ENCODE assay signal across 10 cellular contexts in the genomic region with DNA sequence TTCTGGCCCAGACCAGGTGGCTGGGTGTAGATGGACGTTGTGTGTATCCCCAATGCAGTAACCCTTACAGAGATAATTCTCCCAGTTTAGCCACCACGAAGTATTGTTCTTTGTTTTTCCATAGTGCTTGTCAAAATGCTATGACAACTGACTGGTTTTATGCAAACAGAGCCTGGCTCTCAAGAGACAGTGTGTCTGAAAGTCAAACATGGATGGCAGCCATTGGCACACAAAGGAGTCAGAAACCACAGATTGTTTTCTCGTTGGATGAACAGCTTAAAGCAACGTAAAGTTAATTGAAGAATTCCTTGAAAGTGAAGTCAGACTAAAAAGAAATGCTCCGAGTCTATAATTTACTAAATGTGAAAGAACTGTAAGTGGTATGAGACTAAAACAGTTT.
DNase-seq lines count a peak whose midpoint lies in the region; ATAC-seq and TF ChIP-seq lines count a peak whose summit lies in the region.
"Had no signal": no experiment of that assay in that cellular context is flagged by ENCODE, and none has a peak within 500 bp of the region (broad histone marks: within the 10 kb centered on the region; RNA-seq: fewer than 3 reads in every experiment).

No MANE protein-coding gene starts in this region.

- H3K27ac ChIP-seq in BLaER1: no peak overlapping the region
- H3K27ac ChIP-seq in HEK293 (ENCODE audit: extremely low read depth, low read depth, low read length): no peak overlapping the region
- H3K27ac ChIP-seq in Karpas-422 (ENCODE audit: low read length): no peak overlapping the region

- peak overlapping the region; percentile 8; the same call in 1 of the 2 replicates for H3K4me2 ChIP-seq in BLaER1
- no peak overlapping the region for H3K4me2 ChIP-seq in Karpas-422 (ENCODE audit: low read depth, low read length, poor library complexity, severe bottlenecking)

- H3K27me3 ChIP-seq in BLaER1 (no peaks in the 10 kb centered on the region), Karpas-422 (ENCODE audit: low read length) (no peaks in the 10 kb centered on the region)

- TF ChIP-seq CTCF in HEK293 (tag by site-specific recombination; IDR thresholded peaks at IDR 0.05): no peak

- intact Hi-C loops in cardiac septum (cut with DNase I) (no loop called here), left cardiac atrium (cut with DNase I) (no loop called here)

- H4K20me1 ChIP-seq in BLaER1 (no peaks in the 10 kb centered on the region), Karpas-422 (ENCODE audit: insufficient read depth, low read depth, low read length) (0 out of 2 replicates have a peak, but pooled peaks cover 4% of the 10 kb centered on the region)

- POLR2A ChIA-PET in HEK293 (lab: Yijun Ruan, JAX): no interaction called here

- no peak for ATAC-seq in left cardiac atrium

- H3K9me3 ChIP-seq in BLaER1: no peaks in the 10 kb centered on the region
- no peaks in the 10 kb centered on the region for H3K9me3 ChIP-seq in HEK293 (ENCODE audit: control insufficient read depth, insufficient read depth, low read depth, low read length)
- no peaks in the 10 kb centered on the region for H3K9me3 ChIP-seq in Karpas-422 (ENCODE audit: low read length)

- DNase-seq in SHP77 (lab: John Stamatoyannopoulos, UW) (peak; percentile 60 to 77), iris pigment epithelial cell (ENCODE audit: low read depth) (peak; percentile 29), Karpas-422 (no peak), cardiac septum (ENCODE audit: low spot score) (no peak), left cardiac atrium (no peak)
- DNase-seq in activated T-cell treated with anti-CD3 and anti-CD28 coated beads, Interleukin-2, amount 50 U/mL, for 48 hours: no peak
- DNase-seq: anterior cingulate cortex, NCI-H2171 had no signal

- CTCF ChIA-PET in HEK293 (lab: Yijun Ruan, JAX): no interaction called here

- H3K36me3 ChIP-seq in BLaER1: no peaks in the 10 kb centered on the region
- no peaks in the 10 kb centered on the region for H3K36me3 ChIP-seq in HEK293 (ENCODE audit: control insufficient read depth in 2 of 2, insufficient read depth in 1 of 2, low read length in 2 of 2)
- no peaks in the 10 kb centered on the region for H3K36me3 ChIP-seq in Karpas-422 (ENCODE audit: insufficient read depth, low read length)

- H3K4me3 ChIP-seq in BLaER1: no peak overlapping the region
- no peak overlapping the region for H3K4me3 ChIP-seq in HEK293 (ENCODE audit: low read depth, low read length)
- H3K4me3 ChIP-seq in Karpas-422 (ENCODE audit: low read length): no peak overlapping the region

- no peaks in the 10 kb centered on the region; the same call in 1 of the 2 replicates for H3K79me2 ChIP-seq in Karpas-422 (ENCODE audit: low read length)

- H3K4me1 ChIP-seq in BLaER1 (peaks cover 22% of the 10 kb centered on the region), HEK293 (ENCODE audit: control insufficient read depth, insufficient read depth, low read length) (no peaks in the 10 kb centered on the region; the same call in 1 of the 2 replicates), Karpas-422 (ENCODE audit: low read length) (0 out of 2 replicates have a peak, but pooled peaks cover 3% of the 10 kb centered on the region)

- no peaks in the 10 kb centered on the region for H3K9me2 ChIP-seq in Karpas-422 (replicated peaks; ENCODE audit: insufficient read depth, low read length)

- no peak overlapping the region for H2AFZ ChIP-seq in Karpas-422 (ENCODE audit: low read length)

- H3K9ac ChIP-seq in BLaER1 (no peak overlapping the region), Karpas-422 (ENCODE audit: low read length) (no peak overlapping the region)

TF ChIP-seq in HEK293, 187 proteins besides CTCF, POLR2A, EP300 and RAD21:
- TF ChIP-seq ZNF221 (tag by site-specific recombination; IDR thresholded peaks at IDR 0.05; ENCODE audit: borderline replicate concordance) (no peak), ZNF223 (tag by site-specific recombination; IDR thresholded peaks at IDR 0.05) (no peak), ZFP69B (tag by site-specific recombination; IDR thresholded peaks at IDR 0.05) (no peak), YY2 (tag by site-specific recombination; IDR thresholded peaks at IDR 0.05) (no peak), SP3 (tag by site-specific recombination; IDR thresholded peaks at IDR 0.05) (no peak), ZNF211 (tag by site-specific recombination; IDR thresholded peaks at IDR 0.05; ENCODE audit: low read depth) (no peak), ZNF843 (tag by site-specific recombination; IDR thresholded peaks at IDR 0.05) (no peak), SP7 (tag by site-specific recombination; IDR thresholded peaks at IDR 0.05) (peak; percentile 71)
- TF ChIP-seq, protein P1, sequence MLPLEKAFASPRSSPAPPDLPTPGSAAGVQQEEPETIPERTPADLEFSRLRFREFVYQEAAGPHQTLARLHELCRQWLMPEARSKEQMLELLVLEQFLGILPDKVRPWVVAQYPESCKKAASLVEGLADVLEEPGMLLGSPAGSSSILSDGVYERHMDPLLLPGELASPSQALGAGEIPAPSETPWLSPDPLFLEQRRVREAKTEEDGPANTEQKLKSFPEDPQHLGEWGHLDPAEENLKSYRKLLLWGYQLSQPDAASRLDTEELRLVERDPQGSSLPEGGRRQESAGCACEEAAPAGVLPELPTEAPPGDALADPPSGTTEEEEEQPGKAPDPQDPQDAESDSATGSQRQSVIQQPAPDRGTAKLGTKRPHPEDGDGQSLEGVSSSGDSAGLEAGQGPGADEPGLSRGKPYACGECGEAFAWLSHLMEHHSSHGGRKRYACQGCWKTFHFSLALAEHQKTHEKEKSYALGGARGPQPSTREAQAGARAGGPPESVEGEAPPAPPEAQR (tag by site-specific recombination; IDR thresholded peaks at IDR 0.05): no peak
- TF ChIP-seq, protein P2, sequence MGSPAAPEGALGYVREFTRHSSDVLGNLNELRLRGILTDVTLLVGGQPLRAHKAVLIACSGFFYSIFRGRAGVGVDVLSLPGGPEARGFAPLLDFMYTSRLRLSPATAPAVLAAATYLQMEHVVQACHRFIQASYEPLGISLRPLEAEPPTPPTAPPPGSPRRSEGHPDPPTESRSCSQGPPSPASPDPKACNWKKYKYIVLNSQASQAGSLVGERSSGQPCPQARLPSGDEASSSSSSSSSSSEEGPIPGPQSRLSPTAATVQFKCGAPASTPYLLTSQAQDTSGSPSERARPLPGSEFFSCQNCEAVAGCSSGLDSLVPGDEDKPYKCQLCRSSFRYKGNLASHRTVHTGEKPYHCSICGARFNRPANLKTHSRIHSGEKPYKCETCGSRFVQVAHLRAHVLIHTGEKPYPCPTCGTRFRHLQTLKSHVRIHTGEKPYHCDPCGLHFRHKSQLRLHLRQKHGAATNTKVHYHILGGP (tag by site-specific recombination; IDR thresholded peaks at IDR 0.05): peak; percentile 52; the same call in 1 of the 2 replicates

Comparison
In these comparisons a context has a peak if more than half of its experiments do, and no peak if none do; other contexts are left out.
1. DNase-seq: peak in SHP77 (2 of 2) and iris pigment epithelial cell (single experiment); none in Karpas-422 (single experiment), cardiac septum (single experiment), activated T-cell treated with anti-CD3 and anti-CD28 coated beads, Interleukin-2, amount 50 U/mL, for 48 hours (0 of 2) and left cardiac atrium (single experiment).